15 cellular contexts compared by ENCODE assay signal in the genomic region with DNA sequence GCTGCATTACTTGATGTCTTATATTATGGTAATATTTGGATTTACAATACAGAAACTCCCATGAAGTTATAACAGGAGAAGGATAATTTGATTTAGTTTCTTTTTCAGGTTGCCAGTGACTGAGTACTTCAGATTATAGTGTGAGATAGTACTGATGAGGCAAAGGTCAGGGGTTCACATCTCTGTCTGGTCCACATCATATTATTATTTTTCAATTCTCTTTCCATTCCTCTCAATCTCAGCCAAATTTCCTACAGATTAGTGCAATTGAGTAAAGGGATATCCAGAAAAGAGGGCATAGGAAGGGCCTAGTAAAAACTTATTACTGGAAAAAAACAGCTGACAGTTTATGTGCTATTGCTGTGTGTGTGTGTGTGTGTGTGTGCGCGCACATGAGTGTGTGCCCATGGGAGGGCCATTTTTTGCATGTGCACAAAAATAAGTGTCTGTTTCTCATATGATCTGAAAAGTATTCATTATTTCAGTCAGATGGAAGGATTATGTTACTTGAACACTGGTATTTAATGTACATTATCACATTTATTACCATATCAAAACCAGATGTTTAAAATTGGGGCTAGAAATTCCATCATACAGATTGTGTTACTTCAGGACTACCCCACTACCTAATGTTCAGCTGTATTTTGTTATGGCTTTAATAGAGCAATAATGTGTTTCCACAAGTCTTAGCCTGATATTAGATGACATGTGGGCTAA.
DNase-seq lines count a peak whose midpoint lies in the region; ATAC-seq and TF ChIP-seq lines count a peak whose summit lies in the region.
"Had no signal": no experiment of that assay in that cellular context is flagged by ENCODE, and none has a peak within 500 bp of the region (broad histone marks: within the 10 kb centered on the region; RNA-seq: fewer than 3 reads in every experiment).

No MANE protein-coding gene starts in this region.

- BruUV-seq in IMR-90 (replicated peaks; lab: Mats Ljungman, UMichigan) = no TSS peak

- CTCF ChIA-PET in IMR-90 (lab: Yijun Ruan, JAX) = no interaction called here

- intact Hi-C loops in IMR-90 (cut with micrococcal nuclease) = no loop called here
- intact Hi-C loops in adrenal gland (cut with DNase I) = no loop called here
- intact Hi-C loops in aorta (cut with DNase I) = no loop called here

- peak overlapping the region; percentile 60; the same call in 1 of the 2 replicates for H2BK120ac ChIP-seq in IMR-90 (ENCODE audit: low read depth, low read length)

- no peak for TF ChIP-seq RAD21 in IMR-90 (IDR thresholded peaks at IDR 0.05; ENCODE audit: low read length)

- TF ChIP-seq POLR2A in IMR-90 (IDR thresholded peaks at IDR 0.05; ENCODE audit: low read depth, low read length) = no peak
- no peak for TF ChIP-seq POLR2A in adrenal gland (IDR thresholded peaks at IDR 0.05)

- no peaks in the 10 kb centered on the region for H3K79me1 ChIP-seq in IMR-90 (ENCODE audit: low read depth in 1 of 2, low read length in 2 of 2)

- H3K27ac ChIP-seq in ACC112 (ENCODE audit: low read depth, low read length) (peak overlapping the region; percentile 73), IMR-90 (ENCODE audit: insufficient read depth, low read length) (no peak overlapping the region), adrenal gland (peak overlapping the region in 4 of 5 donors; percentile 35 to 76 (median 67)), hepatocyte (peak overlapping the region; percentile 82), coronary artery (no peak overlapping the region), aorta (ENCODE audit: low read depth in 1 of 2, low read length in 2 of 2) (no peak overlapping the region)
- H3K27ac ChIP-seq: BLaER1 treated with 17β-estradiol and CSF1 and Interleukin-3, amounts not matched to agents 10 nM and 100 nM; PC-9 had no signal

- H4K20me1 ChIP-seq in IMR-90 (ENCODE audit: insufficient read depth, low read length) (no peaks in the 10 kb centered on the region), hepatocyte (ENCODE audit: insufficient read depth, poor library complexity, severe bottlenecking) (no peaks in the 10 kb centered on the region)
- H4K20me1 ChIP-seq: BLaER1 treated with 17β-estradiol and CSF1 and Interleukin-3, amounts not matched to agents 10 nM and 100 nM had no signal

- 0 out of 2 replicates have a peak overlapping the region, but pooled peaks have one; percentile 36 for H3K14ac ChIP-seq in IMR-90 (replicated peaks; ENCODE audit: low read depth, low read length)

- no peaks in the 10 kb centered on the region for H3K9me3 ChIP-seq in IMR-90 (ENCODE audit: control insufficient read depth, insufficient read depth, low read length)
- H3K9me3 ChIP-seq in adrenal gland (replicated peaks in 1 of 3) = no peaks in the 10 kb centered on the region
- H3K9me3 ChIP-seq in hepatocyte (ENCODE audit: low read depth) = no peaks in the 10 kb centered on the region
- no peaks in the 10 kb centered on the region for H3K9me3 ChIP-seq in aorta (ENCODE audit: control insufficient read depth, low read length)
- H3K9me3 ChIP-seq: BLaER1 treated with 17β-estradiol and CSF1 and Interleukin-3, amounts not matched to agents 10 nM and 100 nM; HAP-1 had no signal

- no peak overlapping the region for H3K56ac ChIP-seq in IMR-90 (ENCODE audit: extremely low read depth, insufficient read depth, low read length)

- H2BK20ac ChIP-seq in IMR-90 (ENCODE audit: low read depth, low read length) = peak overlapping the region; percentile 30; the same call in 1 of the 2 replicates

- H2AFZ ChIP-seq in ACC112 (ENCODE audit: low read length, unreplicated experiment) (peak overlapping the region; percentile 92), IMR-90 (replicated peaks; ENCODE audit: low read length, poor library complexity) (no peak overlapping the region), hepatocyte (no peak overlapping the region)
- H2AFZ ChIP-seq: PC-9 had no signal

- no peak overlapping the region for H2AK5ac ChIP-seq in IMR-90 (ENCODE audit: low read depth, low read length)

- H3K18ac ChIP-seq in IMR-90 (ENCODE audit: low read depth, low read length) = no peak overlapping the region

- peaks cover 50% of the 10 kb centered on the region for H3K4me1 ChIP-seq in ACC112 (ENCODE audit: control insufficient read depth, insufficient read depth, low read length, unreplicated experiment)
- peaks cover 2% of the 10 kb centered on the region; the same call in 1 of the 2 replicates for H3K4me1 ChIP-seq in IMR-90 (ENCODE audit: control insufficient read depth, insufficient read depth, low read length)
- peaks cover 6 to 16% of the 10 kb centered on the region in 2 donors for H3K4me1 ChIP-seq in adrenal gland (replicated peaks in 1 of 2)
- H3K4me1 ChIP-seq in hepatocyte (ENCODE audit: insufficient read depth) = peaks cover 4% of the 10 kb centered on the region
- H3K4me1 ChIP-seq in aorta (ENCODE audit: control insufficient read depth in 1 of 2, insufficient read depth in 2 of 2, low read length in 2 of 2) = no peaks in the 10 kb centered on the region
- H3K4me1 ChIP-seq: HAP-1 had no signal

- in situ Hi-C loops in IMR-90 (cut with MboI; ENCODE audit: low sequenced_read_pairs) = no loop called here

- dilution Hi-C loops in IMR-90 (cut with HindIII; ENCODE audit: low sequenced_read_pairs, unreplicated experiment) = no loop called here

- POLR2A ChIA-PET in IMR-90 (lab: Charles Lee; ENCODE audit: unreplicated experiment) = no interaction called here

- H3K27me3 ChIP-seq in ACC112 (ENCODE audit: insufficient read depth, low read length) (no peaks in the 10 kb centered on the region), IMR-90 (ENCODE audit: control insufficient read depth, insufficient read depth, low read length) (no peaks in the 10 kb centered on the region), adrenal gland (no peaks in the 10 kb centered on the region), hepatocyte (no peaks in the 10 kb centered on the region), aorta (ENCODE audit: control insufficient read depth in 1 of 2, insufficient read depth in 2 of 2, low read length in 1 of 2) (no peaks in the 10 kb centered on the region)
- H3K27me3 ChIP-seq: BLaER1 treated with 17β-estradiol and CSF1 and Interleukin-3, amounts not matched to agents 10 nM and 100 nM had no signal

- H3K4me2 ChIP-seq in IMR-90 (ENCODE audit: low read depth, low read length) = no peak overlapping the region
- H3K4me2 ChIP-seq in hepatocyte = peak overlapping the region; percentile 68
- H3K4me2 ChIP-seq: BLaER1 treated with 17β-estradiol and CSF1 and Interleukin-3, amounts not matched to agents 10 nM and 100 nM; PC-9 had no signal

- peaks cover 4% of the 10 kb centered on the region for H3K79me2 ChIP-seq in ACC112 (ENCODE audit: control insufficient read depth, insufficient read depth, low read length, unreplicated experiment)
- H3K79me2 ChIP-seq in hepatocyte = peaks cover 4% of the 10 kb centered on the region

- no peak overlapping the region for H4K5ac ChIP-seq in IMR-90 (ENCODE audit: low read depth, low read length)

- H3K9ac ChIP-seq in IMR-90 (ENCODE audit: low read depth, low read length) = no peak overlapping the region
- H3K9ac ChIP-seq: BLaER1 treated with 17β-estradiol and CSF1 and Interleukin-3, amounts not matched to agents 10 nM and 100 nM had no signal

- H3K4me3 ChIP-seq in ACC112 (ENCODE audit: low read depth, low read length) (peak overlapping the region; percentile 79; the same call in 1 of the 2 replicates), IMR-90 (ENCODE audit: insufficient read depth, low read depth, low read length) (no peak overlapping the region), adrenal gland (no peak overlapping the region), hepatocyte (no peak overlapping the region), coronary artery (no peak overlapping the region), aorta (ENCODE audit: low read length in 2 of 2) (no peak overlapping the region)
- H3K4me3 ChIP-seq: BLaER1 treated with 17β-estradiol and CSF1 and Interleukin-3, amounts not matched to agents 10 nM and 100 nM; HAP-1; PC-9 had no signal

- H3K4ac ChIP-seq in IMR-90 (ENCODE audit: low read depth, low read length) = no peak overlapping the region

- peaks cover 5% of the 10 kb centered on the region; the same call in 1 of the 2 replicates for H3K9me1 ChIP-seq in IMR-90 (ENCODE audit: insufficient read depth, low read length)

- no peak overlapping the region for H2AK9ac ChIP-seq in IMR-90 (replicated peaks; ENCODE audit: low read depth, low read length, poor library complexity)

- no peak for ATAC-seq in IMR-90 (ENCODE audit: low read depth)
- ATAC-seq in GM21825 (IDR thresholded peaks at IDR 0.05; ENCODE audit: unreplicated experiment) = no peak
- ATAC-seq in aorta (ENCODE audit: low FRiP score) = no peak

- H2BK5ac ChIP-seq in IMR-90 (ENCODE audit: low read depth, low read length, poor library complexity, severe bottlenecking) = no peak overlapping the region

- TF ChIP-seq CTCF in IMR-90 (conservative IDR thresholded peaks at IDR 0.05; ENCODE audit: low read depth, low read length) (no peak), adrenal gland (IDR thresholded peaks at IDR 0.05) (no peak), hepatocyte (IDR thresholded peaks at IDR 0.05; ENCODE audit: poor library complexity) (no peak), coronary artery (IDR thresholded peaks at IDR 0.05) (no peak)

- H3K23ac ChIP-seq in IMR-90 (ENCODE audit: low read depth, low read length) = no peak overlapping the region

- no peaks in the 10 kb centered on the region for H3K9me2 ChIP-seq in hepatocyte (replicated peaks; ENCODE audit: insufficient read depth)

- no peak overlapping the region for H4K8ac ChIP-seq in IMR-90 (ENCODE audit: low read depth in 2 of 2, low read length in 2 of 2)

- DNase-seq in IMR-90 (no peak), adrenal gland (no peak), hepatocyte (ENCODE audit: low spot score) (peak; percentile 16), coronary artery (ENCODE audit: low spot score) (no peak), aorta (no peak), NAMALWA (ENCODE audit: low spot score) (no peak)
- DNase-seq: DMS79 treated with DMSO at 0.1 percent for 48 hours, NCI-H1694 treated with DMSO at 0.1 percent for 48 hours, NCI-H524, PC-9, SW 1271 had no signal

- H3K36me3 ChIP-seq in ACC112 (ENCODE audit: insufficient read depth, low read length) (no peaks in the 10 kb centered on the region), IMR-90 (ENCODE audit: control insufficient read depth, insufficient read depth, low read length) (no peaks in the 10 kb centered on the region), adrenal gland (replicated peaks in 1 of 2) (no peaks in the 10 kb centered on the region), hepatocyte (replicated peaks; ENCODE audit: insufficient read depth, low read depth) (no peaks in the 10 kb centered on the region), aorta (ENCODE audit: control insufficient read depth in 1 of 2, insufficient read depth in 2 of 2, low read length in 1 of 2) (no peaks in the 10 kb centered on the region)
- H3K36me3 ChIP-seq: BLaER1 treated with 17β-estradiol and CSF1 and Interleukin-3, amounts not matched to agents 10 nM and 100 nM; HAP-1 had no signal

- 92% methylated on average over 2 of the region's 2 CpGs; no CpG with 5 or more reads in 1 of the 2 experiments for WGBS in IMR-90 (ENCODE audit: extremely low coverage in 2 of 2, insufficient read length in 1 of 2), 2 experiments
- WGBS in adrenal gland, 4 donors = 93 to 97% (median 95%) methylated on average over 2 of the region's 2 CpGs
- 70% methylated on average over 2 of the region's 2 CpGs for WGBS in hepatocyte (ENCODE audit: low lambda C conversion rate, missing lambda C conversion rate)
- WGBS in aorta, 2 donors = 90 to 95% methylated on average over 2 of the region's 2 CpGs

- H2BK15ac ChIP-seq in IMR-90 (ENCODE audit: low read depth, low read length) = no peak overlapping the region

- H4K91ac ChIP-seq in IMR-90 (ENCODE audit: insufficient read depth, low read depth, low read length) = no peak overlapping the region

Comparison
In these comparisons a context has a peak if more than half of its experiments do, and no peak if none do; other contexts are left out.
1. H3K27ac ChIP-seq: peak in ACC112 (single experiment), adrenal gland (4 of 5) and hepatocyte (single experiment); none in IMR-90 (single experiment), coronary artery (0 of 2) and aorta (0 of 2).